ENCODE assay signal across 8 cellular contexts in genomic region chr17:17780941-17781590, GRCh38. TPM values are rescaled to one million over a fixed set of nuclear protein-coding genes. Genes with fewer than 3 reads are reported as not detected.
DNase-seq lines count a peak whose midpoint lies in the region; ATAC-seq and TF ChIP-seq lines count a peak whose summit lies in the region.

No MANE protein-coding gene starts in this region.

- H4K20me1 ChIP-seq in SK-N-SH (ENCODE audit: insufficient read depth), result peaks cover 89% of the 10 kb centered on the region

- peaks cover 16% of the 10 kb centered on the region for H3K27me3 Mint-ChIP-seq in activated CD4-positive, alpha-beta T cell treated with anti-CD3 and anti-CD28 coated beads, Interleukin-2, amount 10 ng/mL, durations not matched to agents 24 days and 14 days
- peaks cover 11% of the 10 kb centered on the region for H3K27me3 Mint-ChIP-seq in glutamatergic neuron (ENCODE audit: unreplicated experiment)

- no peaks in the 10 kb centered on the region for H3K9me3 Mint-ChIP-seq in activated CD4-positive, alpha-beta T cell treated with anti-CD3 and anti-CD28 coated beads, Interleukin-2, amount 10 ng/mL, durations not matched to agents 24 days and 14 days
- peaks cover 15% of the 10 kb centered on the region for H3K9me3 Mint-ChIP-seq in glutamatergic neuron (ENCODE audit: unreplicated experiment)

- TF ChIP-seq CTCF in SK-N-SH (IDR thresholded peaks at IDR 0.05) (peak; percentile 33), glutamatergic neuron (IDR thresholded peaks at IDR 0.05; ENCODE audit: partially characterized antibody, unreplicated experiment) (no peak)

- H3K9me3 ChIP-seq in SK-N-SH, result no peaks in the 10 kb centered on the region

- no peaks in the 10 kb centered on the region for H3K36me3 ChIP-seq in SK-N-SH (replicated peaks in 1 of 2; ENCODE audit: control insufficient read depth in 1 of 2, insufficient read depth in 2 of 2, low read length in 1 of 2)

- H3K36me3 Mint-ChIP-seq in activated CD4-positive, alpha-beta T cell treated with anti-CD3 and anti-CD28 coated beads, Interleukin-2, amount 10 ng/mL, durations not matched to agents 24 days and 14 days (ENCODE audit: low read depth), result no peaks in the 10 kb centered on the region
- no peaks in the 10 kb centered on the region for H3K36me3 Mint-ChIP-seq in glutamatergic neuron (ENCODE audit: unreplicated experiment)

- H3K27ac ChIP-seq in SK-N-SH (ENCODE audit: low read depth in 2 of 2, low read length in 1 of 2), result peak overlapping the region; percentile 17 to 95; a peak in 3 of 4 replicates

- peaks cover 10% of the 10 kb centered on the region for H3K4me1 Mint-ChIP-seq in activated CD4-positive, alpha-beta T cell treated with anti-CD3 and anti-CD28 coated beads, Interleukin-2, amount 10 ng/mL, durations not matched to agents 24 days and 14 days
- H3K4me1 Mint-ChIP-seq in glutamatergic neuron (ENCODE audit: low read depth, unreplicated experiment), result peaks cover 29% of the 10 kb centered on the region

- ATAC-seq in GM21390 (IDR thresholded peaks at IDR 0.05; ENCODE audit: unreplicated experiment) (no peak), GM19467 (IDR thresholded peaks at IDR 0.05; ENCODE audit: unreplicated experiment) (no peak)

- H3K27ac Mint-ChIP-seq in activated CD4-positive, alpha-beta T cell treated with anti-CD3 and anti-CD28 coated beads, Interleukin-2, amount 10 ng/mL, durations not matched to agents 24 days and 14 days, result peak overlapping the region; percentile 8
- peak overlapping the region; percentile 49 for H3K27ac Mint-ChIP-seq in glutamatergic neuron (ENCODE audit: unreplicated experiment)

- H3K27me3 ChIP-seq in SK-N-SH (ENCODE audit: insufficient read depth), result no peaks in the 10 kb centered on the region

- H3K9ac ChIP-seq in SK-N-SH, result no peak overlapping the region

- no peak overlapping the region for H2AFZ ChIP-seq in SK-N-SH (ENCODE audit: low read depth)

- H3K4me3 Mint-ChIP-seq in activated CD4-positive, alpha-beta T cell treated with anti-CD3 and anti-CD28 coated beads, Interleukin-2, amount 10 ng/mL, durations not matched to agents 24 days and 14 days, result peak overlapping the region; percentile 62
- peak overlapping the region; percentile 72 for H3K4me3 Mint-ChIP-seq in glutamatergic neuron (ENCODE audit: unreplicated experiment)

- no peak for DNase-seq in activated CD4-positive, alpha-beta T cell treated with anti-CD3 and anti-CD28 coated beads, Interleukin-2, amount 10 ng/mL, durations not matched to agents 24 days and 14 days
- no peak for DNase-seq in activated CD4-positive, alpha-beta T cell treated with anti-CD3 and anti-CD28 coated beads for 48 hours
- DNase-seq in SK-N-SH (peak; percentile 54), glutamatergic neuron (no peak), skeletal muscle cell (ENCODE audit: low read depth) (peak; percentile 39), HUDEP-2 (lab: John Stamatoyannopoulos, UW; ENCODE audit: unreplicated experiment in 76 of 76) (no peak)

- no peak for TF ChIP-seq RAD21 in SK-N-SH (IDR thresholded peaks at IDR 0.05; ENCODE audit: low read length)

- peak overlapping the region; percentile 87; the same call in 1 of the 2 replicates for H3K4me2 ChIP-seq in SK-N-SH

- WGBS in SK-N-SH (ENCODE audit: low lambda C conversion rate), result 49% methylated on average over 9 of the region's 10 CpGs

- no peaks in the 10 kb centered on the region for H3K9me2 ChIP-seq in SK-N-SH

- H3K79me2 ChIP-seq in SK-N-SH (ENCODE audit: insufficient read depth), result peaks cover 28% of the 10 kb centered on the region

- POLR2A ChIA-PET in SK-N-SH (lab: Yijun Ruan, JAX), result interaction anchor here (1.2 to 1.5 kb wide), 3 partner anchors 10 to 32 kb away, joined by 3 to 6 read pairs (median 4); no protein-coding TSS in a partner anchor

- peaks cover 9% of the 10 kb centered on the region for H3F3A ChIP-seq in SK-N-SH (replicated peaks; ENCODE audit: insufficient read depth)

- CTCF ChIA-PET in SK-N-SH (lab: Yijun Ruan, JAX), result interaction anchor here (0.9 to 1.5 kb wide), 11 partner anchors 10 to 145 kb away, joined by 3 to 5 read pairs (median 4); no protein-coding TSS in a partner anchor

- intact Hi-C loops in activated CD4-positive, alpha-beta T cell treated with anti-CD3 and anti-CD28 coated beads, Interleukin-2, amount 10 ng/mL, durations not matched to agents 24 days and 14 days (cut with micrococcal nuclease), result no loop called here

- peaks cover 17 to 69% of the 10 kb centered on the region in 2 experiments for H3K4me1 ChIP-seq in SK-N-SH (ENCODE audit: control insufficient read depth in 1 of 2, insufficient read depth in 2 of 2, low read depth in 1 of 2, low read length in 1 of 2)

- no peak for TF ChIP-seq EP300 in SK-N-SH (IDR thresholded peaks at IDR 0.05; ENCODE audit: borderline replicate concordance in 1 of 2, low read depth in 1 of 2, low read length in 1 of 2)

- 0 out of 4 replicates have a peak overlapping the region, but pooled peaks of 1 of the 2 experiments have one; percentile 13 for H3K4me3 ChIP-seq in SK-N-SH (ENCODE audit: low read depth in 2 of 2, low read length in 1 of 2)
- H3K4me3 ChIP-seq in skeletal muscle cell (ENCODE audit: low read depth, low read length), result peak overlapping the region; percentile 43

TF ChIP-seq in SK-N-SH, 30 proteins besides CTCF, POLR2A, EP300 and RAD21:
- TF ChIP-seq TCF12 (IDR thresholded peaks at IDR 0.05), result peak; percentile 58
- TF ChIP-seq PBX3 (IDR thresholded peaks at IDR 0.05), result peak; percentile 26; the same call in 1 of the 2 replicates
- TF ChIP-seq SIN3A (IDR thresholded peaks at IDR 0.05; ENCODE audit: borderline replicate concordance, low read depth, low read length), result no peak

RNA-seq across cellular contexts. Expression of gene SREBF1, which starts 55.7 kb away (rescaled TPM):
- total RNA-seq in activated CD4-positive, alpha-beta T cell treated with anti-CD3 and anti-CD28 coated beads, Interleukin-2, amount 10 ng/mL, durations not matched to agents 24 days and 14 days, result 154 and 171 TPM in 2 replicates
- 15.9 and 20.4 TPM in 2 replicates for polyA plus RNA-seq in SK-N-SH (2012; rRNA removed)
- 5.3 and 8.6 TPM in 2 replicates for polyA plus RNA-seq in SK-N-SH (2012; cell fraction: cytosol; rRNA removed)
- 92.2 and 140 TPM in 2 replicates for polyA plus RNA-seq in SK-N-SH (2012; cell fraction: nucleus; rRNA removed)
- 365 TPM for total RNA-seq in glutamatergic neuron (ENCODE audit: unreplicated experiment)

Comparison
In these comparisons a context has a peak if more than half of its experiments do, and no peak if none do; other contexts are left out.
1. DNase-seq: peak in SK-N-SH (single experiment) and skeletal muscle cell (single experiment); none in activated CD4-positive, alpha-beta T cell treated with anti-CD3 and anti-CD28 coated beads, Interleukin-2, amount 10 ng/mL, durations not matched to agents 24 days and 14 days (single experiment), activated CD4-positive, alpha-beta T cell treated with anti-CD3 and anti-CD28 coated beads for 48 hours (single experiment), glutamatergic neuron (single experiment) and HUDEP-2 (0 of 76).